Comparison of ENCODE assay signal across 8 cellular contexts in genomic region chr14:50362791-50363733, GRCh38. TPM values are rescaled to one million over a fixed set of nuclear protein-coding genes. Genes with fewer than 3 reads are reported as not detected.
DNase-seq lines count a peak whose midpoint lies in the region; ATAC-seq and TF ChIP-seq lines count a peak whose summit lies in the region.

No MANE protein-coding gene starts in this region.

- TF ChIP-seq POLR2A in HCT116 (IDR thresholded peaks at IDR 0.05; ENCODE audit: borderline replicate concordance, extremely low read depth, insufficient read depth, insufficient read length): no peak

- RAD21 ChIA-PET in HCT116 (lab: Charles Lee; ENCODE audit: low non-redundant PET in 1 of 2, low total read pairs in 2 of 2, uncharacterized antibody in 2 of 2, unreplicated experiment in 2 of 2): no interaction called here

- H3K4me2 ChIP-seq in HCT116 (ENCODE audit: low read length): peak overlapping the region; percentile 74; the same call in 1 of the 2 replicates

- BruUV-seq in HCT116 (replicated peaks; lab: Mats Ljungman, UMichigan): no TSS peak

- in situ Hi-C loops in GM13976 (cut with MboI; ENCODE audit: low sequenced_read_pairs, unreplicated experiment): no loop called here

- no peaks in the 10 kb centered on the region for H3K9me2 ChIP-seq in HCT116 (ENCODE audit: insufficient read depth)

- no peak for ATAC-seq in HCT116

- H2AFZ ChIP-seq in HCT116 (ENCODE audit: low read depth, low read length, poor library complexity, severe bottlenecking): no peak overlapping the region

- intact Hi-C loops in HCT116 (cut with micrococcal nuclease): no loop called here
- intact Hi-C loops in dorsolateral prefrontal cortex (cut with DNase I): no loop called here

- H4K20me1 ChIP-seq in HCT116 (ENCODE audit: insufficient read depth): no peaks in the 10 kb centered on the region

- no peak overlapping the region for H3K9ac ChIP-seq in HCT116 (ENCODE audit: low read length)
- H3K9ac ChIP-seq in skeletal muscle tissue (ENCODE audit: low read depth in 1 of 3, low read length in 3 of 3): peak overlapping the region in 1 of 3 donors; percentile 51

- DNase-seq in GM13976 (ENCODE audit: low spot score) (peak; percentile 27), HCT116 (ENCODE audit: low read depth, low spot score) (no peak), OCI-M1 (lab: John Stamatoyannopoulos, UW) (peak; percentile 64), dorsolateral prefrontal cortex (no peak), occipital lobe (lab: John Stamatoyannopoulos, UW) (no peak), DMS 273 (lab: John Stamatoyannopoulos, UW; ENCODE audit: unreplicated experiment) (no peak), epidermal melanocyte (ENCODE audit: insufficient read length, low spot score) (no peak)

- CTCF ChIA-PET in HCT116 (lab: Charles Lee): no interaction called here

- H3K27me3 ChIP-seq in HCT116 (ENCODE audit: insufficient read depth, low read length) (no peaks in the 10 kb centered on the region), dorsolateral prefrontal cortex (no peaks in the 10 kb centered on the region), skeletal muscle tissue (ENCODE audit: control insufficient read depth in 3 of 3, insufficient read depth in 3 of 3, low read length in 3 of 3) (no peaks in the 10 kb centered on the region)

- H3K79me2 ChIP-seq in HCT116 (ENCODE audit: insufficient read depth, low read length): no peaks in the 10 kb centered on the region

- POLR2A ChIA-PET in HCT116 (lab: Charles Lee): no interaction called here

- no peak overlapping the region for H3K4me3 ChIP-seq in HCT116 (replicated peaks in 1 of 2; ENCODE audit: low read depth in 1 of 2, low read length in 2 of 2)
- H3K4me3 ChIP-seq in dorsolateral prefrontal cortex: peak overlapping the region in 34 of 59 donors; percentile 1 to 40 (median 17)
- peak overlapping the region; percentile 18 to 59 (median 49) for H3K4me3 ChIP-seq in skeletal muscle tissue (ENCODE audit: low read length in 3 of 3)

- no peak overlapping the region for H3K27ac ChIP-seq in HCT116 (ENCODE audit: low read depth, low read length)
- peak overlapping the region in 34 of 59 donors; percentile 0 to 72 (median 34) for H3K27ac ChIP-seq in dorsolateral prefrontal cortex
- peak overlapping the region; percentile 48 for H3K27ac ChIP-seq in skeletal muscle tissue (ENCODE audit: low read depth, low read length)

- no peak for TF ChIP-seq RAD21 in HCT116 (IDR thresholded peaks at IDR 0.05; ENCODE audit: low read depth)

- H3K36me3 ChIP-seq in HCT116 (ENCODE audit: control insufficient read depth in 1 of 2, insufficient read depth in 2 of 2, low read length in 2 of 2) (no peaks in the 10 kb centered on the region), skeletal muscle tissue (ENCODE audit: control insufficient read depth in 3 of 3, insufficient read depth in 3 of 3, low read length in 3 of 3) (no peaks in the 10 kb centered on the region)

- no peaks in the 10 kb centered on the region for H3K9me3 ChIP-seq in HCT116 (ENCODE audit: control insufficient read depth in 1 of 2, insufficient read depth in 1 of 2, low read depth in 1 of 2, low read length in 2 of 2)
- H3K9me3 ChIP-seq in skeletal muscle tissue (ENCODE audit: control insufficient read depth in 3 of 3, low read length in 3 of 3): no peaks in the 10 kb centered on the region

- no peak for TF ChIP-seq CTCF in GM13976 (IDR thresholded peaks at IDR 0.05; ENCODE audit: borderline replicate concordance, control extremely low read depth, extremely low read depth, insufficient read depth, missing control alignments)
- TF ChIP-seq CTCF in HCT116 (IDR thresholded peaks at IDR 0.05 in 2 of 3, conservative IDR thresholded peaks at IDR 0.05 in 1 of 3; ENCODE audit: borderline replicate concordance in 1 of 3, insufficient read depth in 1 of 3, low read depth in 2 of 3, low read length in 2 of 3): no peak
- no peak for TF ChIP-seq CTCF in dorsolateral prefrontal cortex (IDR thresholded peaks at IDR 0.05 in 54 of 56, conservative IDR thresholded peaks at IDR 0.05 in 2 of 56; ENCODE audit: low read depth in 1 of 56, partially characterized antibody in 56 of 56)

- peaks cover 9 to 36% of the 10 kb centered on the region in 2 experiments for H3K4me1 ChIP-seq in HCT116 (ENCODE audit: control insufficient read depth in 1 of 2, insufficient read depth in 2 of 2, low read length in 2 of 2)
- peaks cover 0 to 6% (median 4%) of the 10 kb centered on the region in 3 donors for H3K4me1 ChIP-seq in skeletal muscle tissue (ENCODE audit: control insufficient read depth in 3 of 3, insufficient read depth in 3 of 3, low read length in 3 of 3)

TF ChIP-seq in HCT116, 20 proteins besides CTCF, POLR2A, EP300 and RAD21:
- TF ChIP-seq ELF1 (IDR thresholded peaks at IDR 0.05; ENCODE audit: borderline replicate concordance, low read depth) (no peak), EGR1 (IDR thresholded peaks at IDR 0.05; ENCODE audit: low read depth) (no peak), EZH2 (IDR thresholded peaks at IDR 0.05) (no peak), CEBPB (IDR thresholded peaks at IDR 0.05; ENCODE audit: low read depth) (no peak)

RNA-seq across cellular contexts. Expression of gene CDKL1, which starts 33.6 kb away (rescaled TPM):
- total RNA-seq in HCT116 (2021; ENCODE audit: unreplicated experiment): 7.1 TPM
- 5.2 and 6.2 TPM in 2 replicates for polyA plus RNA-seq in HCT116 (2012)
- total RNA-seq in dorsolateral prefrontal cortex: 10 to 100 TPM; 18.9 to 74.8 (median 43.2) TPM
- 8.4 TPM for total RNA-seq in skeletal muscle tissue
- 17.5 TPM for total RNA-seq in occipital lobe

RNA-seq across cellular contexts. Expression of gene DMAC2L, which starts 50.9 kb away (rescaled TPM):
- total RNA-seq in HCT116 (2021; ENCODE audit: unreplicated experiment) (8.9 TPM), dorsolateral prefrontal cortex (10 to 100 TPM; 12.3 to 38.0 (median 23.5) TPM), skeletal muscle tissue (4.7 TPM), occipital lobe (15.9 TPM)
- polyA plus RNA-seq in HCT116 (2012): 5.5 and 6.4 TPM in 2 replicates

RNA-seq across cellular contexts. Expression of gene L2HGDH, which starts 51.0 kb away (rescaled TPM):
- 16.9 TPM for total RNA-seq in HCT116 (2021; ENCODE audit: unreplicated experiment)
- polyA plus RNA-seq in HCT116 (2012): 9.5 and 9.9 TPM in 2 replicates
- 10 to 100 TPM in 119 of 120 experiments, 1 to 10 TPM in 1; 8.9 to 22.1 (median 15.0) TPM for total RNA-seq in dorsolateral prefrontal cortex
- 8.4 TPM for total RNA-seq in skeletal muscle tissue
- 18.6 TPM for total RNA-seq in occipital lobe

Comparison
In these comparisons a context has a peak if more than half of its experiments do, and no peak if none do; other contexts are left out.
1. DNase-seq: peak in GM13976 (single experiment) and OCI-M1 (single experiment); none in HCT116 (single experiment), dorsolateral prefrontal cortex (0 of 10), occipital lobe (single experiment), DMS 273 (single experiment) and epidermal melanocyte (single experiment).
2. H3K4me3 ChIP-seq: peak in dorsolateral prefrontal cortex (34 of 59) and skeletal muscle tissue (3 of 3); none in HCT116 (0 of 2).